In genomic region chr11:75485742-75486141, GRCh38 we compare ENCODE assay signal across 7 cellular contexts.
"Had no signal": no experiment of that assay in that cellular context is flagged by ENCODE, and none has a peak within 500 bp of the region (broad histone marks: within the 10 kb centered on the region; RNA-seq: fewer than 3 reads in every experiment).

No MANE protein-coding gene starts in this region.

- FAIRE-seq: H1, H54, HTR-8/SVneo had no signal

- H3K27ac Mint-ChIP-seq: GM23338, IgD-negative memory B cell had no signal

- H2AFZ ChIP-seq: GM23338 had no signal

- ATAC-seq: GM23338 had no signal

- H3K9me3 Mint-ChIP-seq: GM23338, H9, IgD-negative memory B cell had no signal

- H3K4me3 Mint-ChIP-seq: GM23338, H9, IgD-negative memory B cell had no signal

- H3K4me2 ChIP-seq: GM23338 had no signal

- H3K4me3 ChIP-seq: GM23338 had no signal

- DNase-seq: H9, HCEC 1CT had no signal
